In the genomic region with DNA sequence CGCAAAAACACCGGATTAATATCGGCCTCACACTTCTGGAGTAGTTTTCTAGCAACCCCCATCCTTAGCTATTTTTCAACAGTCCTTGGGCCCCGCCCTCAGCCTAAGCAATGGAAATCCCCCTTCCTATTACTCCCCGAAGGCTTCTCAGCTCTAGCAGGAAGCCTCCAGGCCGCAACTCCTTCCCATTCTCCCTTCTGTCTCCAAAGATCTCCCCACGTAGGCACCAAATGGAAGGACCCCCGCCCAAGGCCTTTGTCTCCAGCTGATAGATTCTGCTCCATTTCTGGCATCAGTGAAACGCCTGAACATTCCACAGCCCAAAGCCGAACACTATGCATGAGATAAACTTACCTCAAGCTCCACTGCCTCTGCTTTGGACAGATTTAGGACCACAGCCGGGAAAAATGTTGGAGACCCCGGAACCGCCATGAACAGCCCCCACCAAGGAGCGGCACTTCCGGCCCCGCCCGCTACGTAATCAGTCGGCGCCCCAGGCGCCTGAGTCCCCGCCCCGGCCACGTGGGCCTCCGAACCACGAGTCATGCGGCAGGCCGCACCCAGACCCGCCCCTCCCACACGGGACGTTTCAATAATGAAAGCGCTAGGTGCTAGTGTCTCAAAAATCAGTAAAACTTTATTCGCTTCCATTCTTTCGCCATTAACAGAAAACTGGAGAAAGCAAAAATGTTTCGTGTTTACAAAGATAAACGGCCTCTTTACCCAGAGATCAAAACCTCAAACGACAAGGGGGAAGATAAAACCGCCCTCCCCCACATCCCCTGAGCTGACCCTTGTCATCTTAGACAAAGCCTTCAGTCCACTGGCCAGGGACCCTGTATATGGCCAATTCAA, we compare ENCODE assay signal across 8 cellular contexts.
DNase-seq lines count a peak whose midpoint lies in the region; ATAC-seq and TF ChIP-seq lines count a peak whose summit lies in the region.

A gene (minus strand): TSS at position 468 of the 855 bp plus-strand sequence. CDS start 611 bp downstream, outside the sequence.

- H4K20me1 ChIP-seq in OCI-LY1 (ENCODE audit: insufficient read depth, low read length), result no peaks in the 10 kb centered on the region

- H3K9ac ChIP-seq in OCI-LY1 (ENCODE audit: low read length), result peak within 1 kb of the TSS; percentile 99

- no peak for TF ChIP-seq CTCF in OCI-LY1 (IDR thresholded peaks at IDR 0.05; ENCODE audit: low read length)

- no peak within 1 kb of the TSS; the same call in 1 of the 2 replicates for H2AFZ ChIP-seq in OCI-LY1 (ENCODE audit: low read length)

- DNase-seq in DMS 273 treated with DMSO at 0.1 percent for 48 hours (lab: John Stamatoyannopoulos, UW) (peak; percentile 52), HuH-7 (ENCODE audit: low spot score) (peak; percentile 73), activated T-cell treated with anti-CD3 and anti-CD28 coated beads for 1 hour (ENCODE audit: low read depth) (peak; percentile 95), epidermal melanocyte (ENCODE audit: insufficient read length, low spot score) (peak; percentile 72), middle frontal gyrus (ENCODE audit: extremely low spot score, low spot score) (peak; percentile 91)
- peak; percentile 93 to 94 for DNase-seq in stimulated activated CD8-positive, alpha-beta memory T cell treated with anti-CD3 and anti-CD28 coated beads, Interleukin-2, amount 100 ng/mL, for 1 hour (ENCODE audit: low read depth in 2 of 2)

- peak within 1 kb of the TSS; percentile 100 for H3K4me3 ChIP-seq in OCI-LY1 (ENCODE audit: low read depth, low read length, poor library complexity, severe bottlenecking)

- peaks cover 12% of the 10 kb centered on the region for H3F3A ChIP-seq in OCI-LY1 (ENCODE audit: insufficient read depth, low read length)

- no peaks in the 10 kb centered on the region for H3K9me2 ChIP-seq in OCI-LY1 (ENCODE audit: low read depth, low read length)

- no peaks in the 10 kb centered on the region for H3K27me3 ChIP-seq in OCI-LY1 (ENCODE audit: insufficient read depth, low read length)

- H3K9me3 ChIP-seq in OCI-LY1 (ENCODE audit: low read length), result no peaks in the 10 kb centered on the region

- peaks cover 82% of the 10 kb centered on the region for H3K36me3 ChIP-seq in OCI-LY1 (ENCODE audit: insufficient read depth, low read length)

- H3K79me2 ChIP-seq in OCI-LY1 (ENCODE audit: insufficient read depth, low read length), result peaks cover 21% of the 10 kb centered on the region

- peak within 1 kb of the TSS; percentile 71 for H3K27ac ChIP-seq in OCI-LY1 (ENCODE audit: low read depth, low read length, poor library complexity, severe bottlenecking)

- ATAC-seq in GM21526 (IDR thresholded peaks at IDR 0.05; ENCODE audit: low FRiP score, unreplicated experiment), result peak; percentile 95

- peak within 1 kb of the TSS; percentile 99 for H3K4me2 ChIP-seq in OCI-LY1 (ENCODE audit: low read length)

- H3K4me1 ChIP-seq in OCI-LY1 (ENCODE audit: insufficient read depth, low read length, severe bottlenecking), result peaks cover 22% of the 10 kb centered on the region

Comparison
In these comparisons a context has a peak if more than half of its experiments do, and no peak if none do; other contexts are left out.
1. Peak in every context shown above with its lines: DNase-seq, ATAC-seq, H3K4me3 ChIP-seq and H3K27ac ChIP-seq.